8 cellular contexts compared by ENCODE assay signal in genomic region chr13:110716235-110716505, GRCh38. TPM values are rescaled to one million over a fixed set of nuclear protein-coding genes. Genes with fewer than 3 reads are reported as not detected.
A peak's percentile ranks its signal among the peaks of the same experiment; 100 is the strongest.
DNase-seq lines count a peak whose midpoint lies in the region; ATAC-seq, FAIRE-seq and TF ChIP-seq lines count a peak whose summit lies in the region.

No MANE protein-coding gene starts in this region.

- H3K27ac ChIP-seq in CD4-positive, alpha-beta memory T cell (ENCODE audit: low read depth, low read length) = peak overlapping the region; percentile 78
- H3K27ac ChIP-seq in K562 (ENCODE audit: extremely low read depth, low read depth, low read length) (peak overlapping the region; percentile 68), substantia nigra (ENCODE audit: low read depth, low read length, poor library complexity, severe bottlenecking) (peak overlapping the region; percentile 89)

- peaks cover 0 to 2% of the 10 kb centered on the region in 2 donors for H3K27me3 Mint-ChIP-seq in CD4-positive, alpha-beta memory T cell

- peak in 2 of 5 donors; percentile 11 to 14 for DNase-seq in CD4-positive, alpha-beta memory T cell
- DNase-seq in LHCN-M2 (ENCODE audit: low read depth) = peak; percentile 21
- DNase-seq in K562 (ENCODE audit: extremely low read depth in 1 of 4, low spot score in 3 of 4) = peak in 2 of 4 experiments; percentile 12 to 55
- no peak for DNase-seq in kidney epithelial cell (ENCODE audit: low read depth)
- peak in 11 of 49 donors; percentile 37 to 64 (median 56) for DNase-seq in substantia nigra (lab: John Stamatoyannopoulos, UW)
- no peak for DNase-seq in NCI-H345 treated with DMSO at 0.1 percent for 48 hours (lab: John Stamatoyannopoulos, UW; ENCODE audit: unreplicated experiment)
- no peak for DNase-seq in NCI-H345 (lab: John Stamatoyannopoulos, UW)

- intact Hi-C loops in CD4-positive, alpha-beta memory T cell (cut with micrococcal nuclease) = loop anchor here (1.0 kb wide), 1 partner anchor 10 kb away; no protein-coding TSS in a partner anchor
- intact Hi-C loops in K562 (cut with micrococcal nuclease) = loop anchor here (10.0 kb wide), 2 partner anchors 99 to 261 kb away; no protein-coding TSS in a partner anchor

- no peak for TF ChIP-seq POLR2A in K562 (conservative IDR thresholded peaks at IDR 0.05)

- POLR2A ChIA-PET in CD4-positive, alpha-beta memory T cell (lab: Charles Lee; ENCODE audit: partially characterized antibody) = interaction anchor here (1.1 to 3.6 kb wide), 8 partner anchors 10 to 198 kb away, joined by 3 to 68 read pairs (median 13); partner anchors contain the start of genes ANKRD10, CARS2 and NAXD
- POLR2A ChIA-PET in K562 (lab: Yijun Ruan, JAX) = interaction anchor here (1.1 kb wide), 1 partner anchor 9 kb away, joined by 5 read pairs; no protein-coding TSS in a partner anchor

- CTCF ChIA-PET in CD4-positive, alpha-beta memory T cell (lab: Charles Lee; ENCODE audit: partially characterized antibody) = interaction anchor here (1.1 kb wide), 1 partner anchor 33 kb away, joined by 4 read pairs; no protein-coding TSS in a partner anchor
- CTCF ChIA-PET in K562 (lab: Yijun Ruan, JAX; ENCODE audit: low intra/inter-chr PET ratio) = no interaction called here

- peaks cover 17 to 55% (median 33%) of the 10 kb centered on the region in 4 donors for H3K4me1 Mint-ChIP-seq in CD4-positive, alpha-beta memory T cell

- peaks cover 9 to 40% of the 10 kb centered on the region in 2 donors for H3K36me3 Mint-ChIP-seq in CD4-positive, alpha-beta memory T cell

- H3K36me3 ChIP-seq in CD4-positive, alpha-beta memory T cell (ENCODE audit: insufficient read depth, low read length) = peaks cover 6% of the 10 kb centered on the region
- peaks cover 22% of the 10 kb centered on the region; the same call in 2 of the 3 replicates for H3K36me3 ChIP-seq in K562 (ENCODE audit: control insufficient read depth, insufficient read depth, low read length)
- peaks cover 2% of the 10 kb centered on the region for H3K36me3 ChIP-seq in kidney epithelial cell (ENCODE audit: control insufficient read depth, insufficient read depth, low read length)

- H3K79me2 ChIP-seq in K562 (ENCODE audit: control insufficient read depth, insufficient read depth, low read length) = peaks cover 68% of the 10 kb centered on the region

- WGBS in K562 (ENCODE audit: insufficient coverage, low coverage, missing lambda C conversion rate) = 0% methylated on average over 13 of the region's 13 CpGs

- peak; percentile 79 for FAIRE-seq in K562 (lab: Jason Lieb, UNC)

- no peaks in the 10 kb centered on the region for H3K9me3 ChIP-seq in CD4-positive, alpha-beta memory T cell (ENCODE audit: control insufficient read depth in 1 of 2, low read length in 2 of 2)
- no peaks in the 10 kb centered on the region for H3K9me3 ChIP-seq in K562 (replicated peaks; ENCODE audit: control insufficient read depth, insufficient read depth, low read depth, low read length)

- no peaks in the 10 kb centered on the region for H3K9me1 ChIP-seq in K562 (ENCODE audit: control insufficient read depth, insufficient read depth, low read length)

- TF ChIP-seq CTCF in K562 (IDR thresholded peaks at IDR 0.05 in 2 of 3, conservative IDR thresholded peaks at IDR 0.05 in 1 of 3; ENCODE audit: insufficient read depth in 2 of 3, low read depth in 1 of 3, low read length in 3 of 3) (no peak), kidney epithelial cell (IDR thresholded peaks at IDR 0.05; ENCODE audit: insufficient read depth, low read length, poor library complexity, severe bottlenecking) (no peak)

- ATAC-seq in K562 = no peak
- ATAC-seq in GM19467 (IDR thresholded peaks at IDR 0.05; ENCODE audit: unreplicated experiment) = no peak

- no peaks in the 10 kb centered on the region for H3K27me3 ChIP-seq in CD4-positive, alpha-beta memory T cell (ENCODE audit: insufficient read depth, low read length)
- H3K27me3 ChIP-seq in K562 (ENCODE audit: control insufficient read depth in 2 of 2, insufficient read depth in 2 of 2, low read length in 2 of 2) = no peaks in the 10 kb centered on the region
- H3K27me3 ChIP-seq in kidney epithelial cell (ENCODE audit: control insufficient read depth, insufficient read depth, low read length) = no peaks in the 10 kb centered on the region

- H4K20me1 ChIP-seq in K562 (replicated peaks; ENCODE audit: control insufficient read depth, insufficient read depth, low read length) = peaks cover 8% of the 10 kb centered on the region; the same call in 1 of the 2 replicates

- H3K9me3 Mint-ChIP-seq in CD4-positive, alpha-beta memory T cell = peaks cover 0 to 9% (median 0%) of the 10 kb centered on the region in 8 donors

- H3K4me2 ChIP-seq in K562 (ENCODE audit: insufficient read depth, low read length) = peak overlapping the region; percentile 83

- H2AFZ ChIP-seq in K562 (ENCODE audit: low read depth, low read length) = no peak overlapping the region

- TF ChIP-seq EP300 in K562 (IDR thresholded peaks at IDR 0.05; ENCODE audit: low read length) = no peak

- H3K4me1 ChIP-seq in CD4-positive, alpha-beta memory T cell (ENCODE audit: insufficient read depth, low read length) = peaks cover 32% of the 10 kb centered on the region
- peaks cover 2 to 26% of the 10 kb centered on the region in 2 experiments; a peak in 2 of 5 replicates for H3K4me1 ChIP-seq in K562 (replicated peaks in 1 of 2; ENCODE audit: control insufficient read depth in 2 of 2, insufficient read depth in 2 of 2, low read length in 2 of 2)

- H3K4me3 ChIP-seq in CD4-positive, alpha-beta memory T cell (ENCODE audit: low read length in 2 of 2) = peak overlapping the region; percentile 71 to 98
- H3K4me3 ChIP-seq in K562 = peak overlapping the region; percentile 72
- peak overlapping the region; percentile 97 for H3K4me3 ChIP-seq in kidney epithelial cell (ENCODE audit: low read depth, low read length)

- in situ Hi-C loops in K562 (cut with MboI) = no loop called here

- H3K9ac ChIP-seq in K562 (ENCODE audit: insufficient read depth in 1 of 2, low read depth in 2 of 2, low read length in 2 of 2) = peak overlapping the region; percentile 73 to 96

- no peak for TF ChIP-seq RAD21 in K562 (CRISPR knock-in tag; conservative IDR thresholded peaks at IDR 0.05 in 1 of 2, IDR thresholded peaks at IDR 0.05 in 1 of 2)

- no TSS peak for BruUV-seq in K562 (replicated peaks; lab: Mats Ljungman, UMichigan)

- H3K27ac Mint-ChIP-seq in CD4-positive, alpha-beta memory T cell = peak overlapping the region; percentile 74 to 99 (median 82)

- peak overlapping the region; percentile 96 to 100 (median 98) for H3K4me3 Mint-ChIP-seq in CD4-positive, alpha-beta memory T cell

TF ChIP-seq in K562, 482 proteins besides CTCF, POLR2A, EP300 and RAD21 (continues in another document):
- no peak for TF ChIP-seq SMAD3 (CRISPR knock-in tag; conservative IDR thresholded peaks at IDR 0.05)
- no peak for TF ChIP-seq MTA1 (IDR thresholded peaks at IDR 0.05; ENCODE audit: borderline replicate concordance)
- no peak for TF ChIP-seq RHOXF2B (CRISPR knock-in tag; conservative IDR thresholded peaks at IDR 0.05)
- TF ChIP-seq ZNF23 (CRISPR knock-in tag; IDR thresholded peaks at IDR 0.05) = no peak

RNA-seq across cellular contexts. Expression of gene ING1, which starts 2.7 kb away (rescaled TPM):
- total RNA-seq in CD4-positive, alpha-beta memory T cell = 10 to 100 TPM; 27.4 to 29.4 TPM
- polyA plus RNA-seq in CD4-positive, alpha-beta memory T cell = 10 to 100 TPM in 1 of 2 donors, 1 to 10 TPM in 1; 9.1 to 16.7 TPM
- total RNA-seq in LHCN-M2 (2014; rRNA removed) (7.8 and 14.8 TPM in 2 replicates), K562 (2014; rRNA removed) (19.2 and 20.1 TPM in 2 replicates), K562 (2014; rRNA removed; fragmentation: Illumina TruSeq; extraction: Trizol) (3.9 and 4.2 TPM in 2 replicates), K562 (2015; rRNA removed; fragmentation: Illumina TruSeq; extraction: Trizol) (8.2 and 9.1 TPM in 2 replicates), K562 (2021) (14.0 and 14.3 TPM in 2 replicates), kidney epithelial cell (12.6 and 14.7 TPM in 2 replicates)
- 7.3 TPM for polyA plus RNA-seq in LHCN-M2 (2012)
- total RNA-seq in K562 (2011; cell fraction: chromatin; rRNA removed; ENCODE audit: low replicate concordance) = 8.3 and 11.8 TPM in 2 replicates
- total RNA-seq in K562 (2011; cell fraction: nucleolus; rRNA removed) = 14.5 and 21.3 TPM in 2 replicates
- total RNA-seq in K562 (2011; cell fraction: nucleoplasm; rRNA removed) = 10.2 and 11.3 TPM in 2 replicates
- polyA plus RNA-seq in K562 (2011; rRNA removed) (9.6 and 9.7 TPM in 2 replicates), K562 (2014; fragmentation: Illumina TruSeq; extraction: Trizol) (7.5 and 9.8 TPM in 2 replicates), K562 (2014; fragmentation: Nextera tagmentation; extraction: Ambion mirVana) (1 to 10 TPM; 1.0 to 1.1 TPM), K562 (2014; rRNA removed) (16.2 and 16.4 TPM in 2 replicates)
- 14.2 and 24.3 TPM in 2 replicates for polyA plus RNA-seq in K562 (2011; cell fraction: cytosol; rRNA removed)
- polyA plus RNA-seq in K562 (2011; cell fraction: nucleus; rRNA removed) = 11.6 and 21.2 TPM in 2 replicates
- 11.0 and 14.4 TPM in 2 replicates for polyA plus RNA-seq in K562 (2012)
- 6.4 and 7.7 TPM in 2 replicates for polyA minus RNA-seq in K562 (2011; rRNA and poly(A)+ RNA removed)
- polyA minus RNA-seq in K562 (2011; cell fraction: cytosol; rRNA and poly(A)+ RNA removed) = 14.8 and 19.7 TPM in 2 replicates
- 5.9 and 8.4 TPM in 2 replicates for polyA minus RNA-seq in K562 (2011; cell fraction: nucleus; rRNA and poly(A)+ RNA removed)

RNA-seq across cellular contexts. Expression of gene CARS2, which starts 10.3 kb away (rescaled TPM):
- total RNA-seq in CD4-positive, alpha-beta memory T cell = 100 to 1,000 TPM in 1 of 2 experiments, 10 to 100 TPM in 1; 99.9 to 102 TPM
- 10 to 100 TPM; 36.0 to 59.3 TPM for polyA plus RNA-seq in CD4-positive, alpha-beta memory T cell
- total RNA-seq in LHCN-M2 (2014; rRNA removed) (94.8 and 114 TPM in 2 replicates), K562 (2014; rRNA removed) (37.4 and 42.9 TPM in 2 replicates), K562 (2014; rRNA removed; fragmentation: Illumina TruSeq; extraction: Trizol) (18.2 and 20.3 TPM in 2 replicates), K562 (2015; rRNA removed; fragmentation: Illumina TruSeq; extraction: Trizol) (32.7 and 34.5 TPM in 2 replicates), K562 (2021) (29.9 and 30.5 TPM in 2 replicates), kidney epithelial cell (66.7 and 73.6 TPM in 2 replicates)
- polyA plus RNA-seq in LHCN-M2 (2012) = 84.8 TPM
- 95.3 and 139 TPM in 2 replicates for total RNA-seq in K562 (2011; cell fraction: chromatin; rRNA removed; ENCODE audit: low replicate concordance)
- 74.1 and 84.2 TPM in 2 replicates for total RNA-seq in K562 (2011; cell fraction: nucleolus; rRNA removed)
- total RNA-seq in K562 (2011; cell fraction: nucleoplasm; rRNA removed) = 62.0 and 69.0 TPM in 2 replicates
- polyA plus RNA-seq in K562 (2011; rRNA removed) (31.6 and 32.9 TPM in 2 replicates), K562 (2014; fragmentation: Illumina TruSeq; extraction: Trizol) (17.1 and 21.6 TPM in 2 replicates), K562 (2014; fragmentation: Nextera tagmentation; extraction: Ambion mirVana) (1 to 10 TPM; 1.7 TPM), K562 (2014; rRNA removed) (35.4 and 50.3 TPM in 2 replicates)
- polyA plus RNA-seq in K562 (2011; cell fraction: cytosol; rRNA removed) = 19.0 and 23.8 TPM in 2 replicates
- polyA plus RNA-seq in K562 (2011; cell fraction: nucleus; rRNA removed) = 147 and 176 TPM in 2 replicates
- polyA plus RNA-seq in K562 (2012) = 29.2 and 39.4 TPM in 2 replicates
- polyA minus RNA-seq in K562 (2011; rRNA and poly(A)+ RNA removed) = 23.7 and 24.5 TPM in 2 replicates
- 15.0 and 15.7 TPM in 2 replicates for polyA minus RNA-seq in K562 (2011; cell fraction: cytosol; rRNA and poly(A)+ RNA removed)
- 38.0 and 49.2 TPM in 2 replicates for polyA minus RNA-seq in K562 (2011; cell fraction: nucleus; rRNA and poly(A)+ RNA removed)
